ENCODE assay signal across 16 cellular contexts in genomic region chr13:95122063-95122462, GRCh38.
"Had no signal": no experiment of that assay in that cellular context is flagged by ENCODE, and none has a peak within 500 bp of the region (broad histone marks: within the 10 kb centered on the region; RNA-seq: fewer than 3 reads in every experiment).

No MANE protein-coding gene starts in this region.

- H3K4me1 ChIP-seq: adrenal gland, body of pancreas, right atrium auricular region, transverse colon had no signal

- H3K9me3 Mint-ChIP-seq: activated T-cell treated with anti-CD3 and anti-CD28 coated beads, Interleukin-2, amount 50 U/mL, for 24 hours; stimulated activated memory B cell treated with anti-CD40 and anti-IgM and Interleukin-4, amounts not matched to agents 10 μg/mL and 1 μg/mL and 100 μg/mL, for 72 hours had no signal

- H3K4me1 Mint-ChIP-seq: stimulated activated memory B cell treated with anti-CD40 and anti-IgM and Interleukin-4, amounts not matched to agents 10 μg/mL and 1 μg/mL and 100 μg/mL, for 72 hours had no signal

- H3K4me3 Mint-ChIP-seq: activated T-cell treated with anti-CD3 and anti-CD28 coated beads, Interleukin-2, amount 50 U/mL, for 24 hours; stimulated activated memory B cell treated with anti-CD40 and anti-IgM and Interleukin-4, amounts not matched to agents 10 μg/mL and 1 μg/mL and 100 μg/mL, for 72 hours had no signal

- H3K9me3 ChIP-seq: adrenal gland, body of pancreas, right atrium auricular region, SK-N-SH, transverse colon had no signal

- ATAC-seq: body of pancreas; stimulated activated memory B cell treated with anti-CD40 and anti-IgM and Interleukin-4, amounts not matched to agents 10 μg/mL and 1 μg/mL and 100 μg/mL, for 72 hours had no signal

- H3K36me3 ChIP-seq: adrenal gland, right atrium auricular region, transverse colon had no signal

- H3K4me3 ChIP-seq: adrenal gland, body of pancreas, coronary artery, right atrium auricular region, transverse colon had no signal

- H3K4me2 ChIP-seq: SK-N-SH had no signal

- H3K27ac ChIP-seq: adrenal gland, body of pancreas, coronary artery, right atrium auricular region, transverse colon had no signal

- H3K9ac ChIP-seq: SK-N-SH had no signal

- H3K27me3 Mint-ChIP-seq: activated T-cell treated with anti-CD3 and anti-CD28 coated beads, Interleukin-2, amount 50 U/mL, for 24 hours; stimulated activated memory B cell treated with anti-CD40 and anti-IgM and Interleukin-4, amounts not matched to agents 10 μg/mL and 1 μg/mL and 100 μg/mL, for 72 hours had no signal

- H3K27ac Mint-ChIP-seq: activated T-cell treated with anti-CD3 and anti-CD28 coated beads, Interleukin-2, amount 50 U/mL, for 24 hours; stimulated activated memory B cell treated with anti-CD40 and anti-IgM and Interleukin-4, amounts not matched to agents 10 μg/mL and 1 μg/mL and 100 μg/mL, for 72 hours had no signal

- H3K27me3 ChIP-seq: adrenal gland, body of pancreas, right atrium auricular region, transverse colon had no signal

- DNase-seq: activated CD4-positive, alpha-beta T cell treated with anti-CD3 and anti-CD28 coated beads, Interleukin-2, amount 50 U/mL, for 4 hours; activated gamma-delta T cell treated with Interleukin-2 at 50 U/mL for 16 hours; activated T-cell treated with anti-CD3 and anti-CD28 coated beads, Interleukin-2, amount 50 U/mL, for 24 hours; adrenal gland; body of pancreas; central memory CD4-positive, alpha-beta T cell; effector CD4-positive, alpha-beta T cell; hypothalamus; posterior cingulate gyrus; SK-N-SH; small intestine; substantia nigra; transverse colon had no signal
